29 cellular contexts compared by ENCODE assay signal in the genomic region with DNA sequence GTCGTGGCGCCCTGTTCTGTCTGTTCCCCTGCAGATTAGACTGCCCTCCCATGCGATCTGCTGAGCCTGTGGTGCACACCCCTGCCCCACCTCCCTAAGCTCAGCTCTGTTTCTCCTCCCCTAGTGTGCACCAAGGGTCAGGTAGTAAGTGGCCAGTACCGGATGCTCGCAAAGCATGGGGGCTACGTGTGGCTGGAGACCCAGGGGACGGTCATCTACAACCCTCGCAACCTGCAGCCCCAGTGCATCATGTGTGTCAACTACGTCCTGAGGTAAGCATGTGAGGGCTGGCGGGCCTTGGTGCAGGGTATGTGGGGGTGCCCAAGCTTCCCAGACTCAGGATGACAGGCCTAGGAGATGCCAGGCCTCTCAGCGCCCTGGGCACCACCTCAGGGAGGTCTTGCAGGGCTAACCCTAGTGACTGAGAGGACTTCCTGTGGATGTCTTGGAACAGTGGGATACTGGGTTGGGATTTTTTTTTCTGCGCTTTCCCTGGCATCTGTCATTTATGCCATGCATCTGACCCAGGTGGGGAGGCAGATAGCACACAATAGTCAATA.
"Had no signal": no experiment of that assay in that cellular context is flagged by ENCODE, and none has a peak within 500 bp of the region (broad histone marks: within the 10 kb centered on the region; RNA-seq: fewer than 3 reads in every experiment).

No MANE protein-coding gene starts in this region.

- H3K4me3 Mint-ChIP-seq: activated CD8-positive, alpha-beta T cell treated with anti-CD3 and anti-CD28 coated beads for 36 hours; activated naive CD4-positive, alpha-beta T cell treated with anti-CD3 and anti-CD28 coated beads for 36 hours; activated naive CD8-positive, alpha-beta T cell; activated T-helper 17 cell treated with anti-CD3 and anti-CD28 coated beads, Interleukin-2, amount 50 U/mL, for 72 hours had no signal

- H3K27me3 ChIP-seq: brain microvascular endothelial cell, MG63, SJCRH30 had no signal

- H3K27me3 Mint-ChIP-seq: activated CD8-positive, alpha-beta T cell treated with anti-CD3 and anti-CD28 coated beads for 36 hours; activated naive CD8-positive, alpha-beta T cell; activated T-helper 17 cell treated with anti-CD3 and anti-CD28 coated beads, Interleukin-2, amount 50 U/mL, for 72 hours had no signal

- DNase-seq: activated CD4-positive, alpha-beta T cell treated with anti-CD3 and anti-CD28 coated beads for 4 hours; activated CD8-positive, alpha-beta T cell treated with anti-CD3 and anti-CD28 coated beads for 36 hours; activated gamma-delta T cell; activated naive CD4-positive, alpha-beta T cell treated with anti-CD3 and anti-CD28 coated beads for 36 hours; activated T-cell treated with anti-CD3 and anti-CD28 coated beads for 4 hours; activated T-cell treated with anti-CD3 and anti-CD28 coated beads, Interleukin-2, amount 50 U/mL, for 48 hours; amygdala; brain microvascular endothelial cell; MG63; MV-4-11; NCI-H1092 treated with DMSO at 0.1 percent for 48 hours; NCI-H1417 treated with DMSO at 0.1 percent for 48 hours; NCI-H1694; NCI-H2029; NCI-H2107; NCI-H2171 treated with DMSO at 0.1 percent for 48 hours; NCI-H226; NCI-H526; NCI-H774; Right ventricle myocardium superior; SJCRH30; SW 1271 had no signal

- H3K4me3 ChIP-seq: cardiac muscle cell, MG63, SJCRH30 had no signal

- ATAC-seq: activated CD4-positive, CD25-positive, alpha-beta regulatory T cell treated with anti-CD3 and anti-CD28 coated beads, Interleukin-2, amount 50 U/mL, for 24 hours; activated CD8-positive, alpha-beta T cell treated with anti-CD3 and anti-CD28 coated beads for 36 hours; activated T-helper 17 cell treated with anti-CD3 and anti-CD28 coated beads, Interleukin-2, amount 50 U/mL, for 72 hours; Panc1; SK-N-SH treated with all-trans-retinoic acid at 6 μM for 48 hours had no signal

- H3K27ac ChIP-seq: brain microvascular endothelial cell, cardiac muscle cell, RWPE1, SJCRH30 had no signal

- H3K27ac Mint-ChIP-seq: activated CD8-positive, alpha-beta T cell treated with anti-CD3 and anti-CD28 coated beads for 36 hours; activated naive CD4-positive, alpha-beta T cell treated with anti-CD3 and anti-CD28 coated beads for 36 hours; activated naive CD8-positive, alpha-beta T cell; activated T-helper 17 cell treated with anti-CD3 and anti-CD28 coated beads, Interleukin-2, amount 50 U/mL, for 72 hours had no signal

- H3K9me3 ChIP-seq: MG63 had no signal

- H3K4me1 Mint-ChIP-seq: activated T-helper 17 cell treated with anti-CD3 and anti-CD28 coated beads, Interleukin-2, amount 50 U/mL, for 72 hours had no signal

- H3K9me3 Mint-ChIP-seq: activated CD8-positive, alpha-beta T cell treated with anti-CD3 and anti-CD28 coated beads for 36 hours; activated naive CD4-positive, alpha-beta T cell treated with anti-CD3 and anti-CD28 coated beads for 36 hours; activated T-helper 17 cell treated with anti-CD3 and anti-CD28 coated beads, Interleukin-2, amount 50 U/mL, for 72 hours had no signal

- H3K36me3 ChIP-seq: cardiac muscle cell had no signal
